Comparison of ENCODE assay signal across 9 cellular contexts in the genomic region with DNA sequence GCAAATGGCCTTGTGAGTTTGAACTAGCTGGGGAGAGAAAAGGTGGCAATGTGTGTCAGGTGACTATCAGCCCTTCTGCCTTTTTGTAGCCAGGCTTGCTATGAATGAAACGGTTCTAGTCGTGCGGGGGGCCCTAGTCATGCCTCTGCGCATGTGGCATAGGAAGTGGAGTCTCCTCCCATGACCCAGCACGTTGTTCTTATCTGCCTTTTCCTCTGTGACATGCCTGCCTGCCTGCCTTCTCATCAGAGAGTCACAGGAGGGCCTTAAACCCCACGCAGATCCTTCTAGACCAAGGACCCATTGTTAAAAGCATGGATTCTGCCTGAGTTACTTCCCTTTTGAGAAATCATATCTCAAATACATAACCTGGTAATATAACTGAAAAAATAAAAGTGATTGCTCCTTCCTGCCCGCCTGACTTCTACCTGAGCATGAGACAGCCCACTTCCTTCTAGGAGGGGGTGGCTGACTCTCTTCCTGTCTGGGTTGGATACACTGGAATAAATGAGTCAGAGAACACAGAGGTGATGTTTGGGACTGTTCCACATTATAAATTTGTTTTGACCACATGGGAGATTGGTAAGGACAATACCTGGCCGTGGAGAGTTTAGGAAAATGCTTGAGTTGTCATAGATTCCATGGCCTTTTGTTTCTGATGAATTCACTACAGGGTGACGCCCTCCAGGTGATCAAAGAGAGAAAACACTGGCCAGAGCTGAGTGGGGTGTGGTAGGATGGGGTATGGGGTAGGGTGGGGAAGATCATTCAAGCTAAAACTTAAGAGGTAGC. TPM values are rescaled to one million over a fixed set of nuclear protein-coding genes. Genes with fewer than 3 reads are reported as not detected.
DNase-seq lines count a peak whose midpoint lies in the region; ATAC-seq and TF ChIP-seq lines count a peak whose summit lies in the region.
"Had no signal": no experiment of that assay in that cellular context is flagged by ENCODE, and none has a peak within 500 bp of the region (broad histone marks: within the 10 kb centered on the region; RNA-seq: fewer than 3 reads in every experiment).

No MANE protein-coding gene starts in this region.

- H3K36me3 ChIP-seq in Peyer's patch: no peaks in the 10 kb centered on the region

- TF ChIP-seq POLR2A in Peyer's patch (IDR thresholded peaks at IDR 0.05): no peak

- H3K9me3 ChIP-seq in Peyer's patch: no peaks in the 10 kb centered on the region
- H3K9me3 ChIP-seq: body of pancreas had no signal

- no peak overlapping the region for H3K4me3 ChIP-seq in Peyer's patch
- H3K4me3 ChIP-seq: body of pancreas had no signal

- ATAC-seq in HG03439 (IDR thresholded peaks at IDR 0.05; ENCODE audit: unreplicated experiment) (no peak), HG02938 (IDR thresholded peaks at IDR 0.05; ENCODE audit: unreplicated experiment) (no peak), HG03521 (IDR thresholded peaks at IDR 0.05; ENCODE audit: unreplicated experiment) (no peak)
- ATAC-seq: body of pancreas had no signal

- no peak for TF ChIP-seq CTCF in Peyer's patch (IDR thresholded peaks at IDR 0.05)

- peak overlapping the region; percentile 59 to 72 (median 67) for H3K27ac ChIP-seq in Peyer's patch
- H3K27ac ChIP-seq: body of pancreas, parathyroid adenoma had no signal

- DNase-seq in Peyer's patch: peak in 2 of 3 donors; percentile 71 to 80
- peak; percentile 70 for DNase-seq in activated T-cell treated with anti-CD3 and anti-CD28 coated beads for 48 hours (ENCODE audit: low read depth)
- DNase-seq in kidney tubule cell (ENCODE audit: low spot score): peak; percentile 87
- peak; percentile 82 for DNase-seq in stimulated activated naive CD4-positive, alpha-beta T cell treated with Interleukin-2 at 50 U/mL for 16 hours (lab: John Stamatoyannopoulos, UW)

- H3K4me1 ChIP-seq in Peyer's patch: peaks cover 0 to 13% (median 3%) of the 10 kb centered on the region in 4 donors
- H3K4me1 ChIP-seq: body of pancreas, parathyroid adenoma had no signal

- no peaks in the 10 kb centered on the region for H3K27me3 ChIP-seq in Peyer's patch

RNA-seq across cellular contexts. Expression of a gene that starts 49.8 kb away (rescaled TPM):
- 1 to 10 TPM in 3 of 4 donors, not detected in 1; 1.5 to 7.4 (median 1.9) TPM for total RNA-seq in Peyer's patch
